In genomic region chr7:55550010-55550409, GRCh38 we compare ENCODE assay signal across 1 cellular context.
A peak's percentile ranks its signal among the peaks of the same experiment; 100 is the strongest.
TF ChIP-seq lines count a peak whose summit lies in the region.

No MANE protein-coding gene starts in this region.

TF ChIP-seq in GM12878, 131 proteins besides CTCF, POLR2A, EP300 and RAD21 (continued from another document):
- TF ChIP-seq BHLHE40 (IDR thresholded peaks at IDR 0.05; ENCODE audit: borderline replicate concordance in 1 of 2, low read depth in 2 of 2, low read length in 1 of 2) = peak in 1 of 2 experiments; percentile 31; a peak in 1 of 4 replicates
- peak; percentile 43; the same call in 1 of the 2 replicates for TF ChIP-seq SMC3 (IDR thresholded peaks at IDR 0.05; ENCODE audit: borderline replicate concordance, low read length)
- no peak for TF ChIP-seq SREBF1 (IDR thresholded peaks at IDR 0.05; ENCODE audit: low read length)
